Comparison of ENCODE assay signal across 8 cellular contexts in the genomic region with DNA sequence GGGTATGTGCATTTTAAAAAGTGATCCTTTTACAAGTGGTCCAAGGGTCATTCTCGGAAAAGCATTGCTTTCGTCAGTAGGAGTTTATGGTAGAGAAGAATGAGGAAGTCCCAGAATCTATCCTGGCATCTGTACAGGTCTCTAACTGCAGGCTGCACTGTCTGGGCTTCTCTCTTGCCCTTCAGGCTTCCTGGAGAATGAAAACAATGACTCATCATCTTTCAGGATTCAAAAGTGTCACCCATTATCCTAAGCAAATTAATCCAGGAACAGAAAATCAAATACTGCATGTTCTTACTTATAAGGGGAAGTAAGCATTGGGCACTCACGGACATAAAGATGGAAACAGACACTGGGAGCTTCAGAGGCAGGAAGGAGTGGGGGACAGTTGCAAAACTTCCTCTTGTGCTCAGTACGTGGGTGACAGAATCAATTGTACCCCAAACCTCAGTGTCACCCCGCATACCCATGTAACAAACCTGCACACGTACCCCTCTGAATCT.
DNase-seq lines count a peak whose midpoint lies in the region; ATAC-seq and TF ChIP-seq lines count a peak whose summit lies in the region.

No MANE protein-coding gene starts in this region.

- H3K4me1 ChIP-seq in PC-3 (ENCODE audit: insufficient read depth, low read length) (peaks cover 49% of the 10 kb centered on the region), esophagus squamous epithelium (peaks cover 19 to 58% (median 49%) of the 10 kb centered on the region in 3 donors), prostate gland (replicated peaks) (no peaks in the 10 kb centered on the region)

- intact Hi-C loops in PC-3 (cut with micrococcal nuclease), result loop anchor here (1.0 to 2.0 kb wide), 3 partner anchors 11 to 89 kb away; no protein-coding TSS in a partner anchor
- intact Hi-C loops in esophagus squamous epithelium (cut with DNase I), result no loop called here
- intact Hi-C loops in prostate gland (cut with DNase I), result no loop called here

- no peaks in the 10 kb centered on the region for H4K20me1 ChIP-seq in PC-3 (ENCODE audit: low read length)

- no peaks in the 10 kb centered on the region for H3K9me3 ChIP-seq in PC-3 (ENCODE audit: low read length)
- no peaks in the 10 kb centered on the region for H3K9me3 ChIP-seq in esophagus squamous epithelium
- no peaks in the 10 kb centered on the region for H3K9me3 ChIP-seq in prostate gland

- peak overlapping the region; percentile 42; the same call in 1 of the 2 replicates for H3K9ac ChIP-seq in PC-3 (ENCODE audit: low read length)

- no peaks in the 10 kb centered on the region for H3K79me2 ChIP-seq in PC-3 (ENCODE audit: low read length)

- H3F3A ChIP-seq in PC-3 (ENCODE audit: low read length, unreplicated experiment), result peaks cover 3% of the 10 kb centered on the region

- WGBS in esophagus squamous epithelium, 2 donors, result 18% methylated on average over 6 of the region's 6 CpGs
- 44% methylated on average over 6 of the region's 6 CpGs for WGBS in prostate gland

- H3K9me2 ChIP-seq in PC-3 (replicated peaks; ENCODE audit: low read length), result no peaks in the 10 kb centered on the region

- ATAC-seq in PC-3, result peak; percentile 81
- no peak for ATAC-seq in HG03159 (IDR thresholded peaks at IDR 0.05; ENCODE audit: unreplicated experiment)
- no peak for ATAC-seq in GM21515 (IDR thresholded peaks at IDR 0.05; ENCODE audit: unreplicated experiment)
- ATAC-seq in HG02571 (IDR thresholded peaks at IDR 0.05; ENCODE audit: unreplicated experiment), result no peak

- POLR2A ChIA-PET in PC-3 (lab: Charles Lee; ENCODE audit: unreplicated experiment), result no interaction called here

- peak overlapping the region; percentile 16; the same call in 1 of the 2 replicates for H3K4me3 ChIP-seq in PC-3 (ENCODE audit: low read length)
- no peak overlapping the region for H3K4me3 ChIP-seq in esophagus squamous epithelium
- no peak overlapping the region for H3K4me3 ChIP-seq in prostate gland

- H3K4me2 ChIP-seq in PC-3 (ENCODE audit: low read length), result peak overlapping the region; percentile 72

- H3K36me3 ChIP-seq in PC-3 (ENCODE audit: low read depth, low read length) (no peaks in the 10 kb centered on the region), esophagus squamous epithelium (no peaks in the 10 kb centered on the region), prostate gland (no peaks in the 10 kb centered on the region)

- H3K27ac ChIP-seq in PC-3 (ENCODE audit: low read length), result peak overlapping the region; percentile 70
- H3K27ac ChIP-seq in esophagus squamous epithelium, result peak overlapping the region; percentile 61 to 88 (median 80)
- peak overlapping the region; percentile 55 to 62 for H3K27ac ChIP-seq in prostate gland

- BruUV-seq in PC-3 (replicated peaks; lab: Mats Ljungman, UMichigan), result no TSS peak

- H3K27me3 ChIP-seq in PC-3 (ENCODE audit: low read length) (no peaks in the 10 kb centered on the region), esophagus squamous epithelium (no peaks in the 10 kb centered on the region), prostate gland (replicated peaks; ENCODE audit: insufficient read depth) (no peaks in the 10 kb centered on the region)

- TF ChIP-seq CTCF in PC-3 (conservative IDR thresholded peaks at IDR 0.05; ENCODE audit: low read depth, low read length) (no peak), esophagus squamous epithelium (IDR thresholded peaks at IDR 0.05) (no peak), prostate gland (IDR thresholded peaks at IDR 0.05) (no peak)

- TF ChIP-seq POLR2A in esophagus squamous epithelium (IDR thresholded peaks at IDR 0.05) (no peak), prostate gland (IDR thresholded peaks at IDR 0.05) (no peak)

- H2AFZ ChIP-seq in PC-3 (ENCODE audit: low read length), result no peak overlapping the region

- CTCF ChIA-PET in PC-3 (lab: Charles Lee), result no interaction called here

- DNase-seq in DMS53 treated with DMSO at 0.1 percent for 48 hours (lab: John Stamatoyannopoulos, UW; ENCODE audit: unreplicated experiment) (peak; percentile 98), PC-3 (peak; percentile 95), esophagus squamous epithelium (lab: John Stamatoyannopoulos, UW) (no peak), prostate gland (ENCODE audit: low spot score) (peak; percentile 71), NK-92 (lab: John Stamatoyannopoulos, UW; ENCODE audit: unreplicated experiment) (no peak)

Comparison
In these comparisons a context has a peak if more than half of its experiments do, and no peak if none do; other contexts are left out.
1. DNase-seq: peak in DMS53 treated with DMSO at 0.1 percent for 48 hours (single experiment), PC-3 (single experiment) and prostate gland (single experiment); none in esophagus squamous epithelium (single experiment) and NK-92 (single experiment).
2. Peak in every context shown above with its lines, with median percentiles within 50 percentile points of each other: H3K27ac ChIP-seq.